ENCODE assay signal across 26 cellular contexts in genomic region chr22:22440188-22440587, GRCh38.
"Had no signal": no experiment of that assay in that cellular context is flagged by ENCODE, and none has a peak within 500 bp of the region (broad histone marks: within the 10 kb centered on the region; RNA-seq: fewer than 3 reads in every experiment).

No MANE protein-coding gene starts in this region.

- H3K27ac ChIP-seq: stomach, suprapubic skin, testis, thoracic aorta, thyroid gland, tibial artery, tibial nerve, transverse colon, upper lobe of left lung, upper lobe of right lung, uterus, vagina had no signal

- H3K4me1 ChIP-seq: stomach, suprapubic skin, testis, thyroid gland, tibial artery, tibial nerve, transverse colon, upper lobe of left lung, upper lobe of right lung, uterus, vagina had no signal

- H3K4me3 ChIP-seq: stomach, suprapubic skin, testis, thoracic aorta, thyroid gland, tibial artery, tibial nerve, transverse colon, upper lobe of left lung, upper lobe of right lung, uterus, vagina had no signal

- DNase-seq: stimulated activated CD4-positive, alpha-beta T cell treated with anti-CD3 and anti-CD28 coated beads, Interleukin-2, amount 100 ng/mL, for 48 hours; stimulated activated CD4-positive, alpha-beta T cell treated with anti-CD3 and anti-CD28 coated beads, Interleukin-4, amount 100 ng/mL, for 1 hour; stimulated activated CD4-positive, alpha-beta T cell treated with anti-CD3 and anti-CD28 coated beads, Interleukin-4, amount 100 ng/mL, for 24 hours; stimulated activated CD4-positive, alpha-beta T cell treated with anti-CD3 and anti-CD28 coated beads, Interleukin-4, amount 100 ng/mL, for 4 hours; stimulated activated CD8-positive, alpha-beta memory T cell treated with anti-CD3 and anti-CD28 coated beads, Interleukin-4, amount 100 ng/mL, for 48 hours; stimulated activated naive B cell treated with anti-CD40 and anti-IgM and Interleukin-4, amounts not matched to agents 10 μg/mL and 1 μg/mL and 100 μg/mL, for 72 hours; stimulated activated naive CD4-positive, alpha-beta T cell; stimulated activated naive CD4-positive, alpha-beta T cell treated with Interleukin-2 at 50 U/mL for 16 hours; stimulated activated naive CD8-positive, alpha-beta T cell treated with anti-CD3 and anti-CD28 coated beads, Interleukin-15, amount 100 ng/mL, for 72 hours; stimulated activated naive CD8-positive, alpha-beta T cell treated with anti-CD3 and anti-CD28 coated beads, Interleukin-15, Interleukin-2, amounts not matched to agents 100 U/mL and 50 U/mL, for 24 hours; stomach; substantia nigra; testis; thyroid gland; tibial artery; transverse colon; trophoblast cell; upper lobe of left lung; upper lobe of right lung; uterus had no signal

- H3K9me3 ChIP-seq: suprapubic skin, testis, thoracic aorta, thyroid gland, upper lobe of left lung, upper lobe of right lung, uterus, vagina had no signal

- H3K36me3 ChIP-seq: stomach, suprapubic skin, thoracic aorta, thyroid gland, tibial artery, tibial nerve, transverse colon, upper lobe of left lung, upper lobe of right lung, uterus, vagina had no signal

- H3K27me3 ChIP-seq: testis, thyroid gland, tibial nerve, upper lobe of left lung, vagina had no signal

- ATAC-seq: stimulated activated effector memory CD8-positive, alpha-beta T cell treated with anti-CD3 and anti-CD28 coated beads, Interleukin-12 subunit alpha, Interleukin-12 subunit beta, amount 100 ng/mL, for 72 hours; stimulated activated memory B cell treated with anti-CD40 and anti-IgM and Interleukin-4, amounts not matched to agents 10 μg/mL and 1 μg/mL and 100 μg/mL, for 72 hours; stimulated activated naive CD8-positive, alpha-beta T cell treated with anti-CD3 and anti-CD28 coated beads, Interleukin-15, amount 100 ng/mL, for 72 hours; stimulated activated naive CD8-positive, alpha-beta T cell treated with anti-CD3 and anti-CD28 coated beads, Interleukin-15, Interleukin-2, amounts not matched to agents 100 U/mL and 50 U/mL, for 24 hours; upper lobe of right lung had no signal
